ENCODE assay signal across 6 cellular contexts in genomic region chr6:32193096-32193495, GRCh38. TPM values are rescaled to one million over a fixed set of nuclear protein-coding genes. Genes with fewer than 3 reads are reported as not detected.
DNase-seq lines count a peak whose midpoint lies in the region; ATAC-seq and TF ChIP-seq lines count a peak whose summit lies in the region.
"Not testable (repeated sequence)": the region's sequence is repeated elsewhere in the genome, so short reads cannot be mapped to it uniquely, and the experiment has no call there.

No MANE protein-coding gene starts in this region.

- H3K27ac ChIP-seq in RWPE1 (peak overlapping the region; percentile 88), subcutaneous abdominal adipose tissue (ENCODE audit: low read depth, low read length) (peak overlapping the region; percentile 97)

- CTCF ChIA-PET in RWPE1 (lab: Yijun Ruan, JAX): interaction anchor here (0.6 kb wide), 1 partner anchor 1075 kb away, joined by 5 read pairs; no protein-coding TSS in a partner anchor

- H3K9me3 ChIP-seq in adipocyte (ENCODE audit: control insufficient read depth, low read length); subcutaneous abdominal adipose tissue (ENCODE audit: control insufficient read depth in 5 of 5, low read length in 5 of 5): not testable (repeated sequence)

- peaks cover 30% of the 10 kb centered on the region for H3K4me1 ChIP-seq in adipocyte (ENCODE audit: control insufficient read depth, insufficient read depth, low read length)
- peaks cover 30 to 76% (median 61%) of the 10 kb centered on the region in 5 donors for H3K4me1 ChIP-seq in subcutaneous abdominal adipose tissue (ENCODE audit: control insufficient read depth in 5 of 5, insufficient read depth in 5 of 5, low read length in 5 of 5)

- not testable (repeated sequence) for TF ChIP-seq CTCF in GM06990 (IDR thresholded peaks at IDR 0.05; ENCODE audit: insufficient read depth, low read length, poor library complexity, severe bottlenecking); RWPE1 (conservative IDR thresholded peaks at IDR 0.05; ENCODE audit: low read depth); fibroblast of villous mesenchyme (IDR thresholded peaks at IDR 0.05; ENCODE audit: insufficient read depth, low read depth, low read length)

- H3K9me3 Mint-ChIP-seq in naive B cell: not testable (repeated sequence)

- not testable (repeated sequence) for DNase-seq in GM06990 (ENCODE audit: extremely low read depth, insufficient read length); RWPE1 (ENCODE audit: low spot score); adipocyte (ENCODE audit: low read depth); fibroblast of villous mesenchyme (ENCODE audit: low read depth); naive B cell

- H3K27ac Mint-ChIP-seq in naive B cell: peak overlapping the region; percentile 95 to 100 (median 99)

- not testable (repeated sequence) for H3K36me3 ChIP-seq in GM06990 (ENCODE audit: control insufficient read depth, insufficient read depth, low read length); adipocyte (ENCODE audit: control insufficient read depth, insufficient read depth, low read length, severe bottlenecking); subcutaneous abdominal adipose tissue (ENCODE audit: control insufficient read depth in 5 of 5, insufficient read depth in 5 of 5, low read length in 5 of 5)

- H3K27me3 Mint-ChIP-seq in naive B cell: not testable (repeated sequence)

- H3K9ac ChIP-seq in adipocyte (ENCODE audit: low read length) (peak overlapping the region; percentile 46), subcutaneous abdominal adipose tissue (ENCODE audit: low read length in 5 of 5) (peak overlapping the region in 1 of 5 donors; percentile 61)

- not testable (repeated sequence) for H3K27me3 ChIP-seq in GM06990 (replicated peaks; ENCODE audit: control insufficient read depth, insufficient read depth, low read length); adipocyte (replicated peaks; ENCODE audit: control insufficient read depth, insufficient read depth, low read length); subcutaneous abdominal adipose tissue (ENCODE audit: control insufficient read depth in 5 of 5, insufficient read depth in 4 of 5, low read length in 5 of 5)

- not testable (repeated sequence) for ATAC-seq in naive B cell (ENCODE audit: low read depth in 2 of 2)

- POLR2A ChIA-PET in RWPE1 (lab: Yijun Ruan, JAX; ENCODE audit: low non-redundant PET): not testable (repeated sequence)

- H3K4me1 Mint-ChIP-seq in naive B cell: peaks cover 70 to 76% (median 71%) of the 10 kb centered on the region in 3 donors

- H3K36me3 Mint-ChIP-seq in naive B cell: peaks cover 0 to 17% of the 10 kb centered on the region in 2 donors

- peak overlapping the region; percentile 92 for H3K4me3 ChIP-seq in GM06990 (replicated peaks; ENCODE audit: low read depth, low read length)
- not testable (repeated sequence) for H3K4me3 ChIP-seq in adipocyte (ENCODE audit: low read length)
- H3K4me3 ChIP-seq in fibroblast of villous mesenchyme (ENCODE audit: low read depth, low read length): peak overlapping the region; percentile 48
- H3K4me3 ChIP-seq in subcutaneous abdominal adipose tissue (ENCODE audit: low read depth in 1 of 5, low read length in 5 of 5): peak overlapping the region in 4 of 5 donors; percentile 27 to 67 (median 49)

- peak overlapping the region; percentile 94 to 99 (median 98) for H3K4me3 Mint-ChIP-seq in naive B cell

RNA-seq across cellular contexts. Expression of gene GPSM3, which starts 0.7 kb away (rescaled TPM):
- total RNA-seq in fibroblast of villous mesenchyme: 2.6 and 4.8 TPM in 2 replicates
- polyA plus RNA-seq in naive B cell (ENCODE audit: low read depth in 6 of 6): 100 to 1,000 TPM in 5 of 6 donors, 10 to 100 TPM in 1; 99.0 to 145 (median 125) TPM

RNA-seq across cellular contexts. Expression of gene PBX2, which starts 3.1 kb away (rescaled TPM):
- total RNA-seq in fibroblast of villous mesenchyme: 29.0 and 35.4 TPM in 2 replicates
- polyA plus RNA-seq in naive B cell (ENCODE audit: low read depth in 6 of 6): 1 to 10 TPM in 5 of 6 donors, under 1 TPM in 1; 0.64 to 4.0 (median 3.1) TPM

RNA-seq across cellular contexts. Expression of gene AGER, which starts 9.0 kb away (rescaled TPM):
- total RNA-seq in fibroblast of villous mesenchyme: 0.32 and 0.86 TPM in 2 replicates
- polyA plus RNA-seq in naive B cell (ENCODE audit: low read depth in 6 of 6): 1 to 10 TPM in 1 of 6 donors, under 1 TPM in 3, not detected in 2; 0.32 to 1.1 (median 0.63) TPM

RNA-seq across cellular contexts. Expression of gene RNF5, which starts 14.9 kb away (rescaled TPM):
- 22.5 and 37.6 TPM in 2 replicates for total RNA-seq in fibroblast of villous mesenchyme
- 100 to 1,000 TPM in 3 of 6 donors, 10 to 100 TPM in 3; 85.9 to 116 (median 102) TPM for polyA plus RNA-seq in naive B cell (ENCODE audit: low read depth in 6 of 6)

RNA-seq across cellular contexts. Expression of gene AGPAT1, which starts 17.2 kb away (rescaled TPM):
- total RNA-seq in fibroblast of villous mesenchyme: 21.9 and 30.2 TPM in 2 replicates
- 10 to 100 TPM in 5 of 6 donors, 1 to 10 TPM in 1; 9.1 to 20.6 (median 13.1) TPM for polyA plus RNA-seq in naive B cell (ENCODE audit: low read depth in 6 of 6)
